ENCODE assay signal across 9 cellular contexts in genomic region chr7:36279251-36279925, GRCh38.
DNase-seq lines count a peak whose midpoint lies in the region; ATAC-seq and TF ChIP-seq lines count a peak whose summit lies in the region.
"Had no signal": no experiment of that assay in that cellular context is flagged by ENCODE, and none has a peak within 500 bp of the region (broad histone marks: within the 10 kb centered on the region; RNA-seq: fewer than 3 reads in every experiment).

No MANE protein-coding gene starts in this region.

- TF ChIP-seq CTCF in GM12865 (IDR thresholded peaks at IDR 0.05; ENCODE audit: insufficient read depth, low read depth, low read length, missing control alignments) = no peak

- ATAC-seq in GM21447 (IDR thresholded peaks at IDR 0.05; ENCODE audit: unreplicated experiment) (peak; percentile 75), HG03558 (IDR thresholded peaks at IDR 0.05; ENCODE audit: extremely low read depth, unreplicated experiment) (peak; percentile 69), left lobe of liver (no peak), Right ventricle myocardium superior (ENCODE audit: poor library complexity) (no peak)

- DNase-seq in GM12865 (ENCODE audit: low read depth) (peak; percentile 79), left lobe of liver (ENCODE audit: low spot score) (peak; percentile 40), SIG-M5 treated with dmso at 0.1 percent for 504 hours (lab: John Stamatoyannopoulos, UW; ENCODE audit: unreplicated experiment) (no peak), anterior cingulate cortex (lab: John Stamatoyannopoulos, UW) (no peak), NCI-H146 (lab: John Stamatoyannopoulos, UW) (no peak), Right ventricle myocardium superior (no peak)

- intact Hi-C loops in Right ventricle myocardium superior (cut with DNase I) = no loop called here

- no peak overlapping the region for H3K4me3 ChIP-seq in GM12865 (ENCODE audit: low read depth, low read length)
- H3K4me3 ChIP-seq: SK-N-MC had no signal

Comparison
In these comparisons a context has a peak if more than half of its experiments do, and no peak if none do; other contexts are left out.
1. DNase-seq: peak in GM12865 (single experiment) and left lobe of liver (single experiment); none in SIG-M5 treated with dmso at 0.1 percent for 504 hours (single experiment), anterior cingulate cortex (0 of 58), NCI-H146 (single experiment) and Right ventricle myocardium superior (single experiment).
2. ATAC-seq: peak in GM21447 (single experiment) and HG03558 (single experiment); none in left lobe of liver (single experiment) and Right ventricle myocardium superior (single experiment).